Comparison of ENCODE assay signal across 1 cellular context in the genomic region with DNA sequence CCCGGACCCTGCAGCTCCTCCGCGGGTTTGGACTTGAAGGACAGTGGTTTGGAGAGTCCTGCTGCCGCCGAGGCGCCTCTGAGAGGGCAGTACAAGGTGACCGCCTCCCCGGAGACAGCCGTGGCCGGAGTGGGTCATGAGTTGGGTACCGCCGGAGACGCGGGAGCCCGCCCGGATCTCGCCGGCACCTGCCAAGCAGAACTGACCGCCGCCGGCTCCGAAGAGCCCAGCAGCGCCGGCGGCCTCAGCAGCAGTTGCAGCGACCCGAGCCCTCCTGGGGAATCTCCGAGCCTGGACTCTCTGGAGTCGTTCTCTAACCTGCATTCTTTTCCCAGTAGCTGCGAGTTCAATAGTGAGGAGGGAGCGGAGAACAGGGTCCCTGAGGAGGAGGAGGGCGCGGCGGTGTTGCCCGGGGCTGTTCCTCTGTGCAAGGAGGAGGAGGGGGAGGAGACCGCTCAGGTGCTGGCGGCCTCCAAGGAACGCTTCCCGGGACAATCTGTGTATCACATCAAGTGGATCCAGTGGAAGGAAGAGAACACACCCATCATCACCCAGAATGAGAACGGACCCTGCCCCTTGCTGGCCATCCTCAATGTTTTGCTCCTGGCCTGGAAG.
TF ChIP-seq lines count a peak whose summit lies in the region.

No MANE protein-coding gene starts in this region.

TF ChIP-seq in K562, 482 proteins besides CTCF, POLR2A, EP300 and RAD21 (continued from another document):
- TF ChIP-seq, protein P1, sequence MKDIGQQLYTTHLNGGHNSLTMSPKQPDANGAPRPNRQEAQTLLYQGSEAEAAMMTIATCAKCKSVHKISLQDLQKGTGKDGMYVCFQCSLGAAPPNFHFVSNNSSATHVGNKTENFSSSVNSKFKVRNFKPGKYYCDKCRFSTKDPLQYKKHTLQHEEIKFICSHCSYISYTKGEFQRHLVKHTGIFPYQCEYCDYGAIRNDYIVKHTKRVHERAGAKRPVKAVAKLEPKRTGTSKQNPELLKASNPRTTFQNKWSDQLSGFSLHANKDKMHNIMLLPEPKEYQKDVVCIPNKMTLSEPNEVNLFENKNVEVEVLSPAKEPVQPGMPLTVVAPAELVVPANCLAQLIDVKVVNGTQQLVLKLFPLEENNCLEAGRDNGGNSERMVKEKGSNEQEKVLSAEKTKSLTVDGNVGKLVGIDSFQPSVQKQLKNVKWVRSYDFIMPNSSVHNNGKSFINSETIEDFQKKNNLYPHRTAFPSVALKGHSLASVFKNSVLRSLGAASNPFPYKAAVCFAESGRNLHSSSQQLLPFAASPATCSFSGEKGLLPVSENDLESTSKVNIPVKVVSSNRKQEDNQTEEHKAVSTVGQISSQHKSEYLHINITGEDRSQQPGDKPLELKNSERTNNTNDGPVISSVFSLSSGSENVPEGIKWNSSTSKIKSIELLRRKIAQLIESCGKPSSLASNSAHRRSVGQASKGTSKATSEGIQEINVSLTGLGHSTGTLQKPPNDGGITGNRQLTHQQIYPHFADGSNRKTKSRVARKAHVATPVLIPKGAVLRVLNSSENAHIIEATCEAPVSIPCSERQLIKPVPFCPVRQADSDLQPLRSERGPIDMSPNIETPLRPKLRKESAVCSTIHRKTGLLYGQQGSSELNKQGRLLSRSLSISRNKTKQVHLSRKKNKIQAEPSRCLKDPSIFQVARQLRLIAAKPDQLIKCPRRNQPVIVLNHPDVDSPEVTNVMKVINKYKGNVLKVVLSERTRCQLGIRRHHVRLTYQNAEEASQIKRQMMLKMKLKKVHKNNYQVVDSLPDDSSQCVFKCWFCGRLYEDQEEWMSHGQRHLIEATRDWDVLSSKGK (CRISPR knock-in tag; IDR thresholded peaks at IDR 0.05): no peak
- TF ChIP-seq HDAC1 (IDR thresholded peaks at IDR 0.05): peak in 1 of 2 experiments; percentile 39; a peak in 1 of 4 replicates
- TF ChIP-seq, protein P2, sequence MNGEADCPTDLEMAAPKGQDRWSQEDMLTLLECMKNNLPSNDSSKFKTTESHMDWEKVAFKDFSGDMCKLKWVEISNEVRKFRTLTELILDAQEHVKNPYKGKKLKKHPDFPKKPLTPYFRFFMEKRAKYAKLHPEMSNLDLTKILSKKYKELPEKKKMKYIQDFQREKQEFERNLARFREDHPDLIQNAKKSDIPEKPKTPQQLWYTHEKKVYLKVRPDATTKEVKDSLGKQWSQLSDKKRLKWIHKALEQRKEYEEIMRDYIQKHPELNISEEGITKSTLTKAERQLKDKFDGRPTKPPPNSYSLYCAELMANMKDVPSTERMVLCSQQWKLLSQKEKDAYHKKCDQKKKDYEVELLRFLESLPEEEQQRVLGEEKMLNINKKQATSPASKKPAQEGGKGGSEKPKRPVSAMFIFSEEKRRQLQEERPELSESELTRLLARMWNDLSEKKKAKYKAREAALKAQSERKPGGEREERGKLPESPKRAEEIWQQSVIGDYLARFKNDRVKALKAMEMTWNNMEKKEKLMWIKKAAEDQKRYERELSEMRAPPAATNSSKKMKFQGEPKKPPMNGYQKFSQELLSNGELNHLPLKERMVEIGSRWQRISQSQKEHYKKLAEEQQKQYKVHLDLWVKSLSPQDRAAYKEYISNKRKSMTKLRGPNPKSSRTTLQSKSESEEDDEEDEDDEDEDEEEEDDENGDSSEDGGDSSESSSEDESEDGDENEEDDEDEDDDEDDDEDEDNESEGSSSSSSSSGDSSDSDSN (IDR thresholded peaks at IDR 0.05; ENCODE audit: borderline replicate concordance in 1 of 2, low read depth in 2 of 2, low read length in 2 of 2): peak in 1 of 2 experiments; percentile 82; a peak in 2 of 4 replicates
- TF ChIP-seq EWSR1 (IDR thresholded peaks at IDR 0.05; ENCODE audit: borderline replicate concordance, low read depth, partially characterized antibody): no peak
- peak; percentile 90 for TF ChIP-seq CHD1 (IDR thresholded peaks at IDR 0.05; ENCODE audit: low read length)
- no peak for TF ChIP-seq KAT8 (IDR thresholded peaks at IDR 0.05; ENCODE audit: low read depth)
- TF ChIP-seq SRF (CRISPR knock-in tag; IDR thresholded peaks at IDR 0.05): no peak; a peak in 1 of 4 replicates
- TF ChIP-seq PYGO2 (tag; IDR thresholded peaks at IDR 0.05): no peak
- no peak for TF ChIP-seq KLF1 (tag; IDR thresholded peaks at IDR 0.05)
- peak; percentile 18; the same call in 1 of the 2 replicates for TF ChIP-seq SOX6 (IDR thresholded peaks at IDR 0.05)
- no peak for TF ChIP-seq U2AF1 (optimal IDR thresholded peaks at IDR 0.05; ENCODE audit: low read depth, low read length)
- TF ChIP-seq LEF1 (IDR thresholded peaks at IDR 0.05): no peak
- no peak for TF ChIP-seq ASH1L (IDR thresholded peaks at IDR 0.05; ENCODE audit: borderline replicate concordance, low read depth, partially characterized antibody)
- no peak for TF ChIP-seq RBM22 (IDR thresholded peaks at IDR 0.05; ENCODE audit: low read depth, low read length, poor library complexity, severe bottlenecking)
- TF ChIP-seq MAZ (CRISPR knock-in tag; conservative IDR thresholded peaks at IDR 0.05 in 1 of 2, IDR thresholded peaks at IDR 0.05 in 1 of 2): 0 out of 4 replicates have a peak, but pooled peaks of 1 of the 2 experiments have one; percentile 9
- no peak for TF ChIP-seq GABPA (tag; conservative IDR thresholded peaks at IDR 0.05; ENCODE audit: low read depth)
- TF ChIP-seq KLF16 (IDR thresholded peaks at IDR 0.05): 0 out of 2 replicates have a peak, but pooled peaks have one; percentile 39
- no peak for TF ChIP-seq PRPF4 (IDR thresholded peaks at IDR 0.05; ENCODE audit: insufficient read depth, low read depth, low read length, poor library complexity, severe bottlenecking)
- TF ChIP-seq CCNT2 (IDR thresholded peaks at IDR 0.05; ENCODE audit: borderline replicate concordance, extremely low read depth, insufficient read length, low read depth, low read length): peak; percentile 31
- no peak for TF ChIP-seq YBX1 (IDR thresholded peaks at IDR 0.05)
